ENCODE assay signal across 13 cellular contexts in genomic region chr5:32462618-32463017, GRCh38. TPM values are rescaled to one million over a fixed set of nuclear protein-coding genes. Genes with fewer than 3 reads are reported as not detected.
DNase-seq lines count a peak whose midpoint lies in the region; ATAC-seq, FAIRE-seq and TF ChIP-seq lines count a peak whose summit lies in the region.
"Had no signal": no experiment of that assay in that cellular context is flagged by ENCODE, and none has a peak within 500 bp of the region (broad histone marks: within the 10 kb centered on the region; RNA-seq: fewer than 3 reads in every experiment).

No MANE protein-coding gene starts in this region.

- no peaks in the 10 kb centered on the region for H3K4me1 ChIP-seq in pancreas
- H3K4me1 ChIP-seq: upper lobe of left lung had no signal

- peak; percentile 70 for DNase-seq in activated effector memory CD4-positive, alpha-beta T cell treated with anti-CD3 and anti-CD28 coated beads, Interleukin-2, amount 50 U/mL, for 16 hours
- DNase-seq in activated effector memory CD4-positive, alpha-beta T cell treated with Interleukin-2 at 50 U/mL for 16 hours = no peak
- DNase-seq in activated T-cell treated with anti-CD3 and anti-CD28 coated beads, Interleukin-2, amount 50 U/mL, for 24 hours = peak; percentile 58
- DNase-seq in kidney tubule cell (ENCODE audit: low spot score) (peak; percentile 73), pancreas (no peak)
- DNase-seq: activated B cell treated with CpG ODN at 0.5 μM for 24 hours; effector CD4-positive, alpha-beta T cell; NCI-H524 treated with DMSO at 0.1 percent for 48 hours; upper lobe of left lung had no signal

- 43 to 85% methylated on average over 1 of the region's 1 CpG for WGBS in pancreas, 2 donors

- no peaks in the 10 kb centered on the region for H3K9me3 Mint-ChIP-seq in activated T-cell treated with anti-CD3 and anti-CD28 coated beads, Interleukin-2, amount 50 U/mL, for 24 hours
- H3K9me3 Mint-ChIP-seq in stimulated activated naive CD8-positive, alpha-beta T cell treated with anti-CD3 and anti-CD28 coated beads, Interleukin-15, Interleukin-2, amounts not matched to agents 100 ng/mL and 50 ng/mL, for 24 hours = no peaks in the 10 kb centered on the region

- no peak overlapping the region for H3K27ac ChIP-seq in pancreas
- H3K27ac ChIP-seq: upper lobe of left lung had no signal

- H3K36me3 ChIP-seq in pancreas = no peaks in the 10 kb centered on the region
- H3K36me3 ChIP-seq: upper lobe of left lung had no signal

- intact Hi-C loops in pancreas (cut with DNase I) = no loop called here

- no peak overlapping the region for H3K4me3 Mint-ChIP-seq in activated T-cell treated with anti-CD3 and anti-CD28 coated beads, Interleukin-2, amount 50 U/mL, for 24 hours
- H3K4me3 Mint-ChIP-seq in stimulated activated naive CD8-positive, alpha-beta T cell treated with anti-CD3 and anti-CD28 coated beads, Interleukin-15, Interleukin-2, amounts not matched to agents 100 ng/mL and 50 ng/mL, for 24 hours = no peak overlapping the region
- H3K4me3 Mint-ChIP-seq: activated B cell treated with CpG ODN at 0.5 μM for 24 hours had no signal

- H3K27me3 Mint-ChIP-seq in activated T-cell treated with anti-CD3 and anti-CD28 coated beads, Interleukin-2, amount 50 U/mL, for 24 hours = no peaks in the 10 kb centered on the region
- no peaks in the 10 kb centered on the region for H3K27me3 Mint-ChIP-seq in stimulated activated naive CD8-positive, alpha-beta T cell treated with anti-CD3 and anti-CD28 coated beads, Interleukin-15, Interleukin-2, amounts not matched to agents 100 ng/mL and 50 ng/mL, for 24 hours
- H3K27me3 Mint-ChIP-seq: activated B cell treated with CpG ODN at 0.5 μM for 24 hours had no signal

- no peak for ATAC-seq in GM19452 (IDR thresholded peaks at IDR 0.05; ENCODE audit: unreplicated experiment)
- ATAC-seq in pancreas = no peak
- no peak for ATAC-seq in HG03175 (IDR thresholded peaks at IDR 0.05; ENCODE audit: unreplicated experiment)

- no peak overlapping the region for H3K4me3 ChIP-seq in pancreas
- H3K4me3 ChIP-seq: upper lobe of left lung had no signal

- FAIRE-seq in pancreas (lab: Jason Lieb, UNC) = no peak

- TF ChIP-seq CTCF in pancreas (IDR thresholded peaks at IDR 0.05) = no peak

- H3K27ac Mint-ChIP-seq in activated T-cell treated with anti-CD3 and anti-CD28 coated beads, Interleukin-2, amount 50 U/mL, for 24 hours = peak overlapping the region; percentile 94
- H3K27ac Mint-ChIP-seq in stimulated activated naive CD8-positive, alpha-beta T cell treated with anti-CD3 and anti-CD28 coated beads, Interleukin-15, Interleukin-2, amounts not matched to agents 100 ng/mL and 50 ng/mL, for 24 hours = peak overlapping the region; percentile 68
- H3K27ac Mint-ChIP-seq: activated B cell treated with CpG ODN at 0.5 μM for 24 hours, progenitor cell of endocrine pancreas had no signal

- no peaks in the 10 kb centered on the region for H3K36me3 Mint-ChIP-seq in activated T-cell treated with anti-CD3 and anti-CD28 coated beads, Interleukin-2, amount 50 U/mL, for 24 hours (ENCODE audit: low read depth)
- no peaks in the 10 kb centered on the region for H3K36me3 Mint-ChIP-seq in stimulated activated naive CD8-positive, alpha-beta T cell treated with anti-CD3 and anti-CD28 coated beads, Interleukin-15, Interleukin-2, amounts not matched to agents 100 ng/mL and 50 ng/mL, for 24 hours (ENCODE audit: low read depth)

- H3K9me3 ChIP-seq in pancreas = no peaks in the 10 kb centered on the region
- H3K9me3 ChIP-seq: upper lobe of left lung had no signal

- peaks cover 0 to 4% (median 0%) of the 10 kb centered on the region in 4 donors for H3K27me3 ChIP-seq in pancreas
- H3K27me3 ChIP-seq: upper lobe of left lung had no signal

- H3K4me1 Mint-ChIP-seq in activated T-cell treated with anti-CD3 and anti-CD28 coated beads, Interleukin-2, amount 50 U/mL, for 24 hours (ENCODE audit: low read depth) = peaks cover 19% of the 10 kb centered on the region
- peaks cover 18% of the 10 kb centered on the region for H3K4me1 Mint-ChIP-seq in stimulated activated naive CD8-positive, alpha-beta T cell treated with anti-CD3 and anti-CD28 coated beads, Interleukin-15, Interleukin-2, amounts not matched to agents 100 ng/mL and 50 ng/mL, for 24 hours (ENCODE audit: low read depth)
- H3K4me1 Mint-ChIP-seq: activated B cell treated with CpG ODN at 0.5 μM for 24 hours had no signal

RNA-seq across cellular contexts. Expression of gene ZFR, which starts 18.1 kb away (rescaled TPM):
- 10 to 100 TPM; 17.4 to 33.4 (median 23.1) TPM for total RNA-seq in pancreas
- polyA plus RNA-seq in pancreas = 10 to 100 TPM; 15.7 to 27.2 TPM

Comparison
In these comparisons a context has a peak if more than half of its experiments do, and no peak if none do; other contexts are left out.
1. DNase-seq: peak in activated effector memory CD4-positive, alpha-beta T cell treated with anti-CD3 and anti-CD28 coated beads, Interleukin-2, amount 50 U/mL, for 16 hours (single experiment), activated T-cell treated with anti-CD3 and anti-CD28 coated beads, Interleukin-2, amount 50 U/mL, for 24 hours (single experiment) and kidney tubule cell (single experiment); none in activated effector memory CD4-positive, alpha-beta T cell treated with Interleukin-2 at 50 U/mL for 16 hours (single experiment) and pancreas (0 of 6).